In the genomic region with DNA sequence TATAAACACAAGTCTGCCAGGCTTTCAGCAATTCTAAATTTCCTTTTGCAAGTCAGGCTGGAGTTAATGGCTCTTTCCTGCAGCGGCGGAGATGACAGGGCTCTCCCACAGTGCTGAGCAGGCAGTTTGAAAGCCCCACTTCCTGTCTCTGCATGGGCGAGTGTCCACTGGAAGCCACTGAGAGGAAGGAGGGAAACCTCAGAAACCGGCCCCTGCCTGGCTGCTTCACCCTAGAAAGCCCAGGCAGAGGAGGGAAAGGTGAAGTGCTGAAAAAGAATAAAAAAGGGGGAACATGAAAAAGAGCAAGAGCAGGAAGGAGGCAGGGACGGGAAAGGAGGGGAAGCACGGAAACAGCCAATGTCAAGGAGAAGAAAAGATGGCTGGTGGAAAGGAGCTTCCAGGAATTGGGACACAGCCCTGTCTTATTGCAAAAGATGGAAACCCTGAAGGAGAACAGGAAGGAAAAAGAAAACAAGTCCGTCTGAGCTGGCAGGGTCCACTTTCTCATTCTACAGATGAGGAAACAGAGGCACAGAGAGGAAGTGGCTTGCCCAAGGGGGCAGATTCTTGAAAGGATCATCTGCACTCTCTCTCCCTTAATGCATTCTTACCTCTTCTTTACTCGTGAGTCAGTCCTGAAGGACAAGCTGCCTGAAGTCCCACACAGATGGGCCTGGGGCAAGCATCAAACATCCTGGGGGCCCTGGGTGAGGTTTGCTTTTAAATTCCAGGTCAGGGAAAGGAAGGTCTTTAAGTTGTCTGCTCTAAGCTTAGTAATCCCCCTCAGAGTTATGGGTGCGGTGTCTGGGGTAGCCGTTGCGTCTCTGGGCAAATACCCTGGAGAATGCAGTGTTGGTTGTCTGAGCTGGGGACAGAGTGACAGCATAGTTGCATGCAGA, we compare ENCODE assay signal across 1 cellular context.
TF ChIP-seq lines count a peak whose summit lies in the region.

No MANE protein-coding gene starts in this region.

TF ChIP-seq in HepG2, 621 proteins besides CTCF, POLR2A, EP300 and RAD21 (continued from another document):
- TF ChIP-seq, protein P1, sequence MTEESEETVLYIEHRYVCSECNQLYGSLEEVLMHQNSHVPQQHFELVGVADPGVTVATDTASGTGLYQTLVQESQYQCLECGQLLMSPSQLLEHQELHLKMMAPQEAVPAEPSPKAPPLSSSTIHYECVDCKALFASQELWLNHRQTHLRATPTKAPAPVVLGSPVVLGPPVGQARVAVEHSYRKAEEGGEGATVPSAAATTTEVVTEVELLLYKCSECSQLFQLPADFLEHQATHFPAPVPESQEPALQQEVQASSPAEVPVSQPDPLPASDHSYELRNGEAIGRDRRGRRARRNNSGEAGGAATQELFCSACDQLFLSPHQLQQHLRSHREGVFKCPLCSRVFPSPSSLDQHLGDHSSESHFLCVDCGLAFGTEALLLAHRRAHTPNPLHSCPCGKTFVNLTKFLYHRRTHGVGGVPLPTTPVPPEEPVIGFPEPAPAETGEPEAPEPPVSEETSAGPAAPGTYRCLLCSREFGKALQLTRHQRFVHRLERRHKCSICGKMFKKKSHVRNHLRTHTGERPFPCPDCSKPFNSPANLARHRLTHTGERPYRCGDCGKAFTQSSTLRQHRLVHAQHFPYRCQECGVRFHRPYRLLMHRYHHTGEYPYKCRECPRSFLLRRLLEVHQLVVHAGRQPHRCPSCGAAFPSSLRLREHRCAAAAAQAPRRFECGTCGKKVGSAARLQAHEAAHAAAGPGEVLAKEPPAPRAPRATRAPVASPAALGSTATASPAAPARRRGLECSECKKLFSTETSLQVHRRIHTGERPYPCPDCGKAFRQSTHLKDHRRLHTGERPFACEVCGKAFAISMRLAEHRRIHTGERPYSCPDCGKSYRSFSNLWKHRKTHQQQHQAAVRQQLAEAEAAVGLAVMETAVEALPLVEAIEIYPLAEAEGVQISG (CRISPR knock-in tag; IDR thresholded peaks at IDR 0.05): no peak
